17 cellular contexts compared by ENCODE assay signal in the genomic region with DNA sequence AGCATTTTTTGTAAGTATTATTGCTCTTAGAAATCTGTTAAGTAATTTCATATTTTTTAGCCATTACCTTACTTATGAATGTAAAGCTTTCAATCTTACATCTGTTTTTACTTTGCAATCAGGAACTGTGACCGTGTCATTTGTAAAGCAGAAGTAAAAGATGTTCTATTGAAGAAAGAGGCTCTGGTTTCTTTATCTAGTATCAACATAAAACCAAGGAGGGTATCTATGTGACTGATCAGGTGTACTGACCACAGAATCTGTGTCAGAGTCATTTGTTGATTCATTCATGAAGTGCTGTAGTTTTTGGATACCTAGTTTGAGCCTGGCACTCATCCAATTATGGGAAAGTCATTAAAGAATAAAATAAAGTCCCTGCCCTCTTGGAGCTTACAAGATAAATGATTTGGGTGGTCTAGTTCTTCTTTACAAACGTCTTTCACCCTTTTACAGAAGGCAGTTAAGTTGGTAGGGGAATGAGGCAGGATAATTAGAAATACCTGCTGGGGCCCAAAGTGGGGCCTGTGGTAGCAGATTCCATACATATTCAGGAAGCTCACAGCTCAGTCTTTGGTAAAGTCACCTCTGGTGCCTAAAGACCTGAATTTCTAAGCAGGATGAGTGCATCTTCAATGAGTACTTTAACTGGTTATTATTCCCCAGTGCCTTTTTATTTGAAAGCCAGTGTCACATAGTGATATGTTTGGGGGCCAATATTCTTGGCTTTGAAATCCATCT.
DNase-seq lines count a peak whose midpoint lies in the region; ATAC-seq and TF ChIP-seq lines count a peak whose summit lies in the region.
"Had no signal": no experiment of that assay in that cellular context is flagged by ENCODE, and none has a peak within 500 bp of the region (broad histone marks: within the 10 kb centered on the region; RNA-seq: fewer than 3 reads in every experiment).

No MANE protein-coding gene starts in this region.

- DNase-seq in NCI-H524 (lab: John Stamatoyannopoulos, UW), result no peak
- no peak for DNase-seq in DMS79 (lab: John Stamatoyannopoulos, UW)
- no peak for DNase-seq in ACHN
- DNase-seq in T-helper 9 cell, result no peak
- DNase-seq: activated effector memory CD4-positive, alpha-beta T cell treated with Interleukin-2 at 50 U/mL for 16 hours; brain microvascular endothelial cell; hippocampal formation; NCI-H1092 treated with DMSO at 0.1 percent for 48 hours; NCI-H774; occipital lobe; stimulated activated CD4-positive, alpha-beta T cell treated with anti-CD3 and anti-CD28 coated beads, Interleukin-12 subunit alpha, Interleukin-12 subunit beta, amount 100 ng/mL, for 4 hours had no signal

- no peak overlapping the region for H2AFZ ChIP-seq in OCI-LY3 (ENCODE audit: low read depth, low read length)

- peak overlapping the region; percentile 39 for H3K9ac ChIP-seq in OCI-LY3 (ENCODE audit: low read length)
- H3K9ac ChIP-seq: BLaER1 had no signal

- H3K4me1 ChIP-seq in OCI-LY3 (ENCODE audit: low read length), result peaks cover 44% of the 10 kb centered on the region

- H3K79me2 ChIP-seq in OCI-LY3 (ENCODE audit: low read length), result no peaks in the 10 kb centered on the region

- peak overlapping the region; percentile 18 for H3K4me3 ChIP-seq in OCI-LY3 (ENCODE audit: low read length)
- H3K4me3 ChIP-seq: BLaER1 had no signal

- no peaks in the 10 kb centered on the region for H3K27me3 ChIP-seq in OCI-LY3 (ENCODE audit: low read depth, low read length)
- H3K27me3 ChIP-seq: BLaER1, brain microvascular endothelial cell had no signal

- no peak for TF ChIP-seq CTCF in OCI-LY3 (IDR thresholded peaks at IDR 0.05; ENCODE audit: low read depth, low read length)

- no peaks in the 10 kb centered on the region for H3K36me3 ChIP-seq in OCI-LY3 (replicated peaks; ENCODE audit: low read depth, low read length)
- H3K36me3 ChIP-seq: BLaER1, brain microvascular endothelial cell had no signal

- H3K9me3 ChIP-seq in OCI-LY3 (ENCODE audit: insufficient read depth, low read length), result no peaks in the 10 kb centered on the region; the same call in 1 of the 2 replicates
- H3K9me3 ChIP-seq: BLaER1 had no signal

- peak overlapping the region; percentile 65 for H3K4me2 ChIP-seq in OCI-LY3 (ENCODE audit: low read length)
- H3K4me2 ChIP-seq: BLaER1 had no signal

- H4K20me1 ChIP-seq in OCI-LY3 (ENCODE audit: insufficient read depth, low read length), result no peaks in the 10 kb centered on the region
- H4K20me1 ChIP-seq: BLaER1 had no signal

- peak overlapping the region; percentile 91 for H3K27ac ChIP-seq in OCI-LY3 (ENCODE audit: low read length)
- H3K27ac ChIP-seq: BLaER1, brain microvascular endothelial cell, epithelial cell of prostate had no signal

- in situ Hi-C loops in ACHN (cut with HindIII; ENCODE audit: low pct_ligation_motif_present, low pct_unique_long_range_greater_than_20kb, low sequenced_read_pairs), result no loop called here

- ATAC-seq in GM18520 (IDR thresholded peaks at IDR 0.05; ENCODE audit: unreplicated experiment), result peak; percentile 76
- peak; percentile 98 for ATAC-seq in GM21515 (IDR thresholded peaks at IDR 0.05; ENCODE audit: unreplicated experiment)
- peak; percentile 93 for ATAC-seq in HG03039 (IDR thresholded peaks at IDR 0.05; ENCODE audit: unreplicated experiment)
